In the genomic region with DNA sequence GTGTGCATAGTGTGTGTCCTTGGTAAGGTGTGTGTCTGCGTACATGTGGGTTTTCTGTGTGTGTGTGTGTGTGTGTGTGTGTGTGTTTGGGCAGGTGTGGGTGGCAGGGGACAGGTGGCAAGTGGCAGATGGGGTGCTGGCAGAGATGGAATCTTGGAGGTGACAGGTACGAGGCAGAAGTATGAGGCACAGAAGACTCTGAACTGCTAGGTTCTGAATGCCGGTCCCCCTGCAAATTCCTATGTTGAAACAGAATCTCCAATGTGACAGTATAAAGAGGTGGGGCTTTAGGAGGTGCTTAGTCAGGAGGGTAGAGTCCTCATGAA, we compare ENCODE assay signal across 16 cellular contexts. TPM values are rescaled to one million over a fixed set of nuclear protein-coding genes. Genes with fewer than 3 reads are reported as not detected.
DNase-seq lines count a peak whose midpoint lies in the region; ATAC-seq and TF ChIP-seq lines count a peak whose summit lies in the region.
"Had no signal": no experiment of that assay in that cellular context is flagged by ENCODE, and none has a peak within 500 bp of the region (broad histone marks: within the 10 kb centered on the region; RNA-seq: fewer than 3 reads in every experiment).

No MANE protein-coding gene starts in this region.

- H3K27me3 Mint-ChIP-seq in H9 (ENCODE audit: low read depth) = no peaks in the 10 kb centered on the region
- H3K27me3 Mint-ChIP-seq: CD4-positive, alpha-beta T cell; IgD-negative memory B cell had no signal

- H4K20me1 ChIP-seq in H9 (ENCODE audit: control insufficient read depth, insufficient read depth, insufficient read length) (no peaks in the 10 kb centered on the region), osteoblast (ENCODE audit: insufficient read depth, low read length) (no peaks in the 10 kb centered on the region)

- H4K5ac ChIP-seq in H9 (ENCODE audit: insufficient read length, low read depth, low read length) = no peak overlapping the region

- no peak overlapping the region for H3K23ac ChIP-seq in H9 (ENCODE audit: insufficient read length, low read depth, low read length)

- H3K4me2 ChIP-seq in H9 (ENCODE audit: insufficient read depth, insufficient read length, low read length) = no peak overlapping the region
- H3K4me2 ChIP-seq in osteoblast (ENCODE audit: insufficient read depth, low read length) = no peak overlapping the region

- ATAC-seq in upper lobe of right lung (no peak), GM18873 (IDR thresholded peaks at IDR 0.05; ENCODE audit: low FRiP score, unreplicated experiment) (no peak)

- peak; percentile 8 for DNase-seq in H9
- peak; percentile 71 for DNase-seq in osteoblast (ENCODE audit: insufficient read length, low spot score, missing footprints)
- DNase-seq in upper lobe of right lung = peak; percentile 13
- DNase-seq in MV-4-11 (lab: John Stamatoyannopoulos, UW) = no peak
- DNase-seq in tibial artery = no peak
- DNase-seq: ACHN; BE2C; C1 segment of cervical spinal cord; CD4-positive, alpha-beta T cell; GM23248; HCEC 1CT; HFFc6 had no signal

- H3K23me2 ChIP-seq in H9 (ENCODE audit: insufficient read length, low read depth, low read length, poor library complexity, severe bottlenecking) = no peaks in the 10 kb centered on the region

- no peak overlapping the region for H3K27ac ChIP-seq in H9 (ENCODE audit: insufficient read length, low read depth, low read length)
- H3K27ac ChIP-seq in HEK293 (ENCODE audit: extremely low read depth, low read depth, low read length) = no peak overlapping the region
- H3K27ac ChIP-seq in osteoblast (ENCODE audit: low read depth, low read length) = no peak overlapping the region
- no peak overlapping the region for H3K27ac ChIP-seq in upper lobe of right lung
- H3K27ac ChIP-seq in tibial artery = no peak overlapping the region
- H3K27ac ChIP-seq: GM23248 had no signal

- peaks cover 0 to 66% of the 10 kb centered on the region in 2 experiments; a peak in 1 of 3 replicates for H3K36me3 ChIP-seq in HEK293 (ENCODE audit: control insufficient read depth in 2 of 2, insufficient read depth in 1 of 2, low read length in 2 of 2)
- no peaks in the 10 kb centered on the region for H3K36me3 ChIP-seq in osteoblast (ENCODE audit: insufficient read depth, low read length)
- H3K36me3 ChIP-seq in upper lobe of right lung = no peaks in the 10 kb centered on the region
- H3K36me3 ChIP-seq in tibial artery = peaks cover 0 to 40% (median 0%) of the 10 kb centered on the region in 3 donors
- H3K36me3 ChIP-seq: BE2C had no signal

- intact Hi-C loops in upper lobe of right lung (cut with DNase I) (no loop called here), tibial artery (cut with DNase I; ENCODE audit: low total_unique reads) (no loop called here)

- H2BK15ac ChIP-seq in H9 (ENCODE audit: low read depth, low read length) = no peak overlapping the region

- H4K91ac ChIP-seq in H9 (ENCODE audit: insufficient read length, low read depth, low read length) = no peak overlapping the region

- no peak overlapping the region for H3K4me3 Mint-ChIP-seq in H9
- H3K4me3 Mint-ChIP-seq: CD4-positive, alpha-beta T cell; HFFc6; IgD-negative memory B cell had no signal

- no peaks in the 10 kb centered on the region for H3K9me3 Mint-ChIP-seq in H9
- H3K9me3 Mint-ChIP-seq: CD4-positive, alpha-beta T cell; HFFc6; IgD-negative memory B cell had no signal

- no peak overlapping the region for H3K18ac ChIP-seq in H9 (ENCODE audit: insufficient read length, low read depth, low read length)

- H3K27me3 ChIP-seq in H9 (ENCODE audit: insufficient read depth, low read length) (no peaks in the 10 kb centered on the region), osteoblast (ENCODE audit: insufficient read depth, low read length) (no peaks in the 10 kb centered on the region), upper lobe of right lung (no peaks in the 10 kb centered on the region), tibial artery (no peaks in the 10 kb centered on the region)
- H3K27me3 ChIP-seq: BE2C had no signal

- H2AFZ ChIP-seq in H9 (ENCODE audit: low read length) (no peak overlapping the region), osteoblast (ENCODE audit: low read length) (no peak overlapping the region)
- H2AFZ ChIP-seq: GM23248 had no signal

- no peak overlapping the region; a peak in 2 of 7 replicates for H3K27ac Mint-ChIP-seq in H9
- H3K27ac Mint-ChIP-seq: CD4-positive, alpha-beta T cell; HFFc6; IgD-negative memory B cell had no signal

- H3K4ac ChIP-seq in H9 (ENCODE audit: low read depth, low read length) = no peak overlapping the region

- H3T11ph ChIP-seq in H9 (ENCODE audit: low read length) = no peak overlapping the region

- H3K9me3 ChIP-seq in H9 (ENCODE audit: control insufficient read depth, low read depth, low read length) (no peaks in the 10 kb centered on the region), HEK293 (ENCODE audit: control insufficient read depth, insufficient read depth, low read depth, low read length) (no peaks in the 10 kb centered on the region), osteoblast (ENCODE audit: low read depth, low read length) (no peaks in the 10 kb centered on the region), upper lobe of right lung (no peaks in the 10 kb centered on the region), tibial artery (no peaks in the 10 kb centered on the region)
- H3K9me3 ChIP-seq: BE2C, Caco-2 had no signal

- no peak overlapping the region for H2BK5ac ChIP-seq in H9 (ENCODE audit: insufficient read length, low read length)

- no peak overlapping the region for H3K4me3 ChIP-seq in HEK293 (ENCODE audit: low read depth, low read length)
- no peak overlapping the region for H3K4me3 ChIP-seq in osteoblast (ENCODE audit: insufficient read depth, low read length)
- no peak overlapping the region for H3K4me3 ChIP-seq in upper lobe of right lung
- H3K4me3 ChIP-seq in tibial artery = no peak overlapping the region
- H3K4me3 ChIP-seq: GM23248 had no signal

- H3K4me1 Mint-ChIP-seq in H9 = no peaks in the 10 kb centered on the region
- H3K4me1 Mint-ChIP-seq: IgD-negative memory B cell had no signal

- H3K79me2 ChIP-seq in H9 (ENCODE audit: insufficient read depth, low read length) = no peaks in the 10 kb centered on the region
- no peaks in the 10 kb centered on the region for H3K79me2 ChIP-seq in osteoblast (ENCODE audit: insufficient read depth, low read length)

- H2AK5ac ChIP-seq in H9 (ENCODE audit: insufficient read length, low read length) = no peak overlapping the region

- no peak overlapping the region for H2BK120ac ChIP-seq in H9 (ENCODE audit: low read depth, low read length, poor library complexity, severe bottlenecking)

- WGBS in H9 (ENCODE audit: extremely low coverage, insufficient read length, low lambda C conversion rate) = no CpG with 5 or more reads among the region's 3 CpGs

- TF ChIP-seq CTCF in H9 (conservative IDR thresholded peaks at IDR 0.05) = no peak
- no peak for TF ChIP-seq CTCF in HEK293 (tag by site-specific recombination; IDR thresholded peaks at IDR 0.05)
- no peak for TF ChIP-seq CTCF in osteoblast (IDR thresholded peaks at IDR 0.05; ENCODE audit: extremely low read depth, low read depth, low read length)
- TF ChIP-seq CTCF in upper lobe of right lung (IDR thresholded peaks at IDR 0.05) = no peak
- TF ChIP-seq CTCF in tibial artery (IDR thresholded peaks at IDR 0.05) = no peak

- no peak overlapping the region for H2BK20ac ChIP-seq in H9 (ENCODE audit: low read depth, low read length, poor library complexity, severe bottlenecking)

- CTCF ChIA-PET in HEK293 (lab: Yijun Ruan, JAX) = no interaction called here

- H4K8ac ChIP-seq in H9 (replicated peaks; ENCODE audit: insufficient read length, low read depth, low read length) = no peak overlapping the region

- H3K56ac ChIP-seq in H9 (ENCODE audit: insufficient read length, low read depth, low read length) = no peak overlapping the region

- H3K9ac ChIP-seq in H9 (ENCODE audit: extremely low read depth, insufficient read length, low read length) = no peak overlapping the region
- H3K9ac ChIP-seq: GM23248 had no signal

- H3K4me1 ChIP-seq in H9 (ENCODE audit: insufficient read depth, low read length) (no peaks in the 10 kb centered on the region), HEK293 (ENCODE audit: control insufficient read depth, insufficient read depth, low read length) (no peaks in the 10 kb centered on the region), osteoblast (ENCODE audit: insufficient read depth, low read length) (no peaks in the 10 kb centered on the region), upper lobe of right lung (no peaks in the 10 kb centered on the region), tibial artery (no peaks in the 10 kb centered on the region)
- H3K4me1 ChIP-seq: BE2C, Caco-2 had no signal

- H3K14ac ChIP-seq in H9 (ENCODE audit: insufficient read depth, low read length) = no peak overlapping the region

- peaks cover 0 to 3% (median 1%) of the 10 kb centered on the region in 3 experiments; a peak in 1 of 7 replicates for H3K36me3 Mint-ChIP-seq in H9 (ENCODE audit: insufficient read depth in 1 of 3, low read depth in 3 of 3)
- H3K36me3 Mint-ChIP-seq: IgD-negative memory B cell had no signal

- no peaks in the 10 kb centered on the region for H3K79me1 ChIP-seq in H9 (ENCODE audit: insufficient read depth, low read depth, low read length, poor library complexity, severe bottlenecking)

- POLR2A ChIA-PET in HEK293 (lab: Yijun Ruan, JAX) = no interaction called here

- H2BK12ac ChIP-seq in H9 (ENCODE audit: insufficient read length, low read depth, low read length) = no peak overlapping the region

TF ChIP-seq in HEK293, 187 proteins besides CTCF, POLR2A, EP300 and RAD21:
- TF ChIP-seq ZFHX2 (tag by site-specific recombination; conservative IDR thresholded peaks at IDR 0.05) (peak; percentile 10), EGR2 (tag by site-specific recombination; IDR thresholded peaks at IDR 0.05; ENCODE audit: low read depth) (peak; percentile 27; the same call in 1 of the 2 replicates), ZNF391 (tag by site-specific recombination; IDR thresholded peaks at IDR 0.05; ENCODE audit: borderline replicate concordance, low read depth) (no peak)

RNA-seq across cellular contexts. Expression of a gene that starts 29.8 kb away (rescaled TPM):
- total RNA-seq in H9 (2021) (53.7 and 54.8 TPM in 2 replicates), osteoblast (76.0 and 80.3 TPM in 2 replicates), upper lobe of right lung (45.4 TPM)

Comparison
In these comparisons a context has a peak if more than half of its experiments do, and no peak if none do; other contexts are left out.
1. DNase-seq: peak in H9 (single experiment), osteoblast (single experiment) and upper lobe of right lung (single experiment); none in MV-4-11 (single experiment) and tibial artery (0 of 2).